ENCODE assay signal across 12 cellular contexts in the genomic region with DNA sequence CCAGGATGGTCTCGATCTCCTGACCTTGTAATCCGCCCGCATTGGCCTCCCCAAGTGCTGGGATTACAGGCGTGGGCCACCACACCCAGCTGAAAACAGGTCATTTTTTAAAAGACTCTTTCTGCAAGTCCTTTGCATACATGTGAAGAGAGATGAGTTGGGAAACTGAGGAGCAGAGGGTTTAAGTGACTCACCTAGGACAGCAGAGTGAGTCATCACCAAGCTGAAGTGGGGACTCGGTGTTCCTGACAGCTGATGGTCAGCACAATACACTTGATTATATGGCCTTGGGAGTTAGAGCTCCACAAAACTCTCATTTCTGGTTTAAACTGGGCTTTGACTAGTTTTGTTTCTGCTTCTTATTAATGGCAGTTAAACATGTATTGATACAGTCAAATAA. TPM values are rescaled to one million over a fixed set of nuclear protein-coding genes. Genes with fewer than 3 reads are reported as not detected.
A peak's percentile ranks its signal among the peaks of the same experiment; 100 is the strongest.
DNase-seq lines count a peak whose midpoint lies in the region; ATAC-seq and TF ChIP-seq lines count a peak whose summit lies in the region.
"Had no signal": no experiment of that assay in that cellular context is flagged by ENCODE, and none has a peak within 500 bp of the region (broad histone marks: within the 10 kb centered on the region; RNA-seq: fewer than 3 reads in every experiment).

No MANE protein-coding gene starts in this region.

- ATAC-seq in GM21737 (IDR thresholded peaks at IDR 0.05; ENCODE audit: unreplicated experiment) = no peak
- ATAC-seq: stimulated activated naive B cell treated with anti-CD40 and anti-IgM and Interleukin-4, amounts not matched to agents 10 μg/mL and 1 μg/mL and 100 μg/mL, for 72 hours; T-cell had no signal

- H3K36me3 ChIP-seq in suprapubic skin = no peaks in the 10 kb centered on the region
- H3K36me3 ChIP-seq: left ventricle myocardium inferior had no signal

- H3K27me3 ChIP-seq in suprapubic skin = no peaks in the 10 kb centered on the region

- 81% methylated on average over 5 of the region's 5 CpGs for WGBS in suprapubic skin

- DNase-seq in HCEC 1CT (peak; percentile 67), amniotic epithelial cell (ENCODE audit: low read depth) (peak; percentile 76), glomerular visceral epithelial cell (ENCODE audit: extremely low spot score) (peak; percentile 15), suprapubic skin (ENCODE audit: low spot score in 2 of 2) (no peak)
- DNase-seq in activated T-cell treated with anti-CD3 and anti-CD28 coated beads, Interleukin-2, amount 50 U/mL, for 1 hour = no peak
- DNase-seq in activated naive CD4-positive, alpha-beta T cell treated with anti-CD3 and anti-CD28 coated beads, Interleukin-2, amount 50 U/mL, for 16 hours = no peak
- DNase-seq: activated CD4-positive, alpha-beta memory T cell treated with anti-CD3 and anti-CD28 coated beads for 36 hours; activated gamma-delta T cell; left ventricle myocardium inferior; stimulated activated naive B cell treated with anti-CD40 and anti-IgM and Interleukin-4, amounts not matched to agents 10 μg/mL and 1 μg/mL and 100 μg/mL, for 72 hours; T-cell had no signal

- no peak for TF ChIP-seq CTCF in suprapubic skin (IDR thresholded peaks at IDR 0.05)

- no peak overlapping the region for H3K4me3 ChIP-seq in suprapubic skin
- H3K4me3 ChIP-seq: left ventricle myocardium inferior had no signal

- H3K9me3 ChIP-seq in suprapubic skin = no peaks in the 10 kb centered on the region
- H3K9me3 ChIP-seq: left ventricle myocardium inferior had no signal

- H3K27ac ChIP-seq in suprapubic skin = peak overlapping the region; percentile 24

- H3K4me1 ChIP-seq in suprapubic skin = peaks cover 29% of the 10 kb centered on the region

- TF ChIP-seq POLR2A in suprapubic skin (IDR thresholded peaks at IDR 0.05) = no peak

- TF ChIP-seq EP300 in suprapubic skin (IDR thresholded peaks at IDR 0.05) = no peak

RNA-seq across cellular contexts. Expression of a gene that starts 38.1 kb away (rescaled TPM):
- 100 to 1,000 TPM in 1 of 4 donors, 10 to 100 TPM in 3; 54.1 to 136 (median 69.8) TPM for total RNA-seq in suprapubic skin

Comparison
In these comparisons a context has a peak if more than half of its experiments do, and no peak if none do; other contexts are left out.
1. DNase-seq: peak in HCEC 1CT (single experiment), amniotic epithelial cell (single experiment) and glomerular visceral epithelial cell (single experiment); none in suprapubic skin (0 of 2), activated T-cell treated with anti-CD3 and anti-CD28 coated beads, Interleukin-2, amount 50 U/mL, for 1 hour (single experiment) and activated naive CD4-positive, alpha-beta T cell treated with anti-CD3 and anti-CD28 coated beads, Interleukin-2, amount 50 U/mL, for 16 hours (single experiment).